In the genomic region with DNA sequence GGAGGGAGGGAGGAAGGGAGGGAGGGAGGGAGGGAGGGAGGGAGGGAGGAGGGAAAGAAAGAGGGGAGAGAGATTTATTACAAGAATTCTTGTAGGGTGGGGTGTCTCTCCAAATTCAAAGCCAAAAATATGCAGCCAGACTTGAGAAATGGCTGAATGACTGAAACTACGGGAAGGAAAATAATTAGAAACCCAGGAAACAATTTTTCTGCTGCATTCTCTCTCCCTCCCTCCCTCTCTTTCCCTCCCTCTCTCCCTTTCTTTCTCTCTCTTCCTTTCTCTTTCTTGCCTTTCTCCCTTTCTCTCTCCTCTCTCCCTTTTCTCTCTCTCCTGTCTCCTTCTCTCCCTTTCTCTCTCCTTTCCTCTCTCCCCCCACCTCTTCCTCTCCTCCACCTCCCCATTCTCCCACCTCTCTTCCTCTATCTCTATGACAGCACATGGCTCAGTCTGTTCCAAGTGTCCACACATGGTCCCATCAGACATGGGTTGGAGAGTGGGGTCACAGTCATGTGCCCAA, we compare ENCODE assay signal across 1 cellular context.
TF ChIP-seq lines count a peak whose summit lies in the region.

No MANE protein-coding gene starts in this region.

TF ChIP-seq in K562, 482 proteins besides CTCF, POLR2A, EP300 and RAD21:
- TF ChIP-seq OTX1 (CRISPR knock-in tag; IDR thresholded peaks at IDR 0.05) (0 out of 2 replicates have a peak, but pooled peaks have one; percentile 32), ZNF175 (CRISPR knock-in tag; IDR thresholded peaks at IDR 0.05; ENCODE audit: low read depth) (no peak), ZNF512 (tag; IDR thresholded peaks at IDR 0.05) (0 out of 2 replicates have a peak, but pooled peaks have one; percentile 34)
